9 cellular contexts compared by ENCODE assay signal in the genomic region with DNA sequence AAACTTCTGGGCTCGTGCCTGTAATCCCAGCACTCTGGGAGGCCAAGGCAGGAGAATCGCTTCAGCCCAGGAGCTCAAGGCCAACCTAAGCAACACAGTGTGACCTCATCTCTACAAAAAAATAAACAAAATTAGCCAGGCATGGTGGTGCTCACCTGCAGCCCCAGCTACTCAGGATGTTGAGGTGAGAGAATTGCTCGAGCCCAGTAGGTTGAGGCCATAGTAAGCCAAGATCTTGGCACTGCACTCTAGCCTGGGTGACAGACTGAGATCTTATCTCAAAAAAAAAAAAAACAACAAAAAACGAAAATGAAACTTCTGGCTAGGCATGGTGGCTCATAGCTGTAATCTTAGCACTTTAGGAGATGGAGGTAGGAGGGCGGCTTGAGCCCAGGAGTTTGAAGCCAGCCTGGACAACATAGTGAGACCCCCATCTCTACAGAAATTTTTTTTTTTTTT. TPM values are rescaled to one million over a fixed set of nuclear protein-coding genes. Genes with fewer than 3 reads are reported as not detected.
A peak's percentile ranks its signal among the peaks of the same experiment; 100 is the strongest.
DNase-seq lines count a peak whose midpoint lies in the region; ATAC-seq and TF ChIP-seq lines count a peak whose summit lies in the region.
"Had no signal": no experiment of that assay in that cellular context is flagged by ENCODE, and none has a peak within 500 bp of the region (broad histone marks: within the 10 kb centered on the region; RNA-seq: fewer than 3 reads in every experiment).

No MANE protein-coding gene starts in this region.

- peaks cover 29% of the 10 kb centered on the region for H3K4me1 Mint-ChIP-seq in activated CD4-positive, alpha-beta T cell treated with anti-CD3 and anti-CD28 coated beads for 36 hours
- H3K4me1 Mint-ChIP-seq in progenitor cell of endocrine pancreas (ENCODE audit: low read depth) = peaks cover 5% of the 10 kb centered on the region
- H3K4me1 Mint-ChIP-seq in Caco-2 (ENCODE audit: low read depth, unreplicated experiment) = no peaks in the 10 kb centered on the region

- H3K9me2 ChIP-seq in hepatocyte (replicated peaks; ENCODE audit: insufficient read depth) = no peaks in the 10 kb centered on the region

- H3K4me3 Mint-ChIP-seq in activated CD4-positive, alpha-beta T cell treated with anti-CD3 and anti-CD28 coated beads for 36 hours = no peak overlapping the region
- H3K4me3 Mint-ChIP-seq in progenitor cell of endocrine pancreas (ENCODE audit: low read depth) (no peak overlapping the region), Caco-2 (ENCODE audit: unreplicated experiment) (no peak overlapping the region)

- H3K27ac Mint-ChIP-seq in activated CD4-positive, alpha-beta T cell treated with anti-CD3 and anti-CD28 coated beads for 36 hours = peak overlapping the region; percentile 58
- no peak overlapping the region for H3K27ac Mint-ChIP-seq in progenitor cell of endocrine pancreas
- H3K27ac Mint-ChIP-seq in Caco-2 (ENCODE audit: unreplicated experiment) = no peak overlapping the region

- H3K27me3 ChIP-seq in hepatocyte (no peaks in the 10 kb centered on the region), Caco-2 (replicated peaks; ENCODE audit: control insufficient read depth, insufficient read depth, low read length) (no peaks in the 10 kb centered on the region)
- H3K27me3 ChIP-seq: SJSA1 had no signal

- H3K9me3 ChIP-seq in hepatocyte (ENCODE audit: low read depth) (no peaks in the 10 kb centered on the region), Caco-2 (no peaks in the 10 kb centered on the region)
- H3K9me3 ChIP-seq: SJSA1 had no signal

- no TSS peak for BruUV-seq in Caco-2 (replicated peaks; lab: Mats Ljungman, UMichigan)

- no peak overlapping the region for H2AFZ ChIP-seq in hepatocyte

- H3K36me3 ChIP-seq in hepatocyte (replicated peaks; ENCODE audit: insufficient read depth, low read depth) = no peaks in the 10 kb centered on the region
- H3K36me3 ChIP-seq in Caco-2 (ENCODE audit: control insufficient read depth, insufficient read depth, low read length) = no peaks in the 10 kb centered on the region
- H3K36me3 ChIP-seq: SJSA1 had no signal

- H3K79me2 ChIP-seq in hepatocyte = peaks cover 37% of the 10 kb centered on the region

- H3K4me1 ChIP-seq in hepatocyte (ENCODE audit: insufficient read depth) = no peaks in the 10 kb centered on the region
- H3K4me1 ChIP-seq in Caco-2 = no peaks in the 10 kb centered on the region

- H3K27ac ChIP-seq in hepatocyte = no peak overlapping the region
- H3K27ac ChIP-seq: SJSA1 had no signal

- no peaks in the 10 kb centered on the region for H3K9me3 Mint-ChIP-seq in activated CD4-positive, alpha-beta T cell treated with anti-CD3 and anti-CD28 coated beads for 36 hours (ENCODE audit: low read depth)
- H3K9me3 Mint-ChIP-seq in progenitor cell of endocrine pancreas (ENCODE audit: low read depth) (peaks cover 3% of the 10 kb centered on the region), Caco-2 (ENCODE audit: unreplicated experiment) (no peaks in the 10 kb centered on the region)

- H3K36me3 Mint-ChIP-seq in activated CD4-positive, alpha-beta T cell treated with anti-CD3 and anti-CD28 coated beads for 36 hours (ENCODE audit: low read depth) = peaks cover 19% of the 10 kb centered on the region
- peaks cover 13% of the 10 kb centered on the region for H3K36me3 Mint-ChIP-seq in progenitor cell of endocrine pancreas (ENCODE audit: insufficient read depth)
- peaks cover 16% of the 10 kb centered on the region for H3K36me3 Mint-ChIP-seq in Caco-2 (ENCODE audit: insufficient read depth, unreplicated experiment)

- DNase-seq in CD1c-positive myeloid dendritic cell (ENCODE audit: extremely low spot score) (peak; percentile 20), hepatocyte (ENCODE audit: low spot score) (no peak), progenitor cell of endocrine pancreas (ENCODE audit: low spot score, unreplicated experiment) (no peak), DMS153 (lab: John Stamatoyannopoulos, UW) (no peak), Caco-2 (no peak)
- DNase-seq in activated CD4-positive, alpha-beta T cell treated with anti-CD3 and anti-CD28 coated beads for 36 hours = peak; percentile 47
- peak; percentile 51 for DNase-seq in effector CD4-positive, alpha-beta T cell

- intact Hi-C loops in activated CD4-positive, alpha-beta T cell treated with anti-CD3 and anti-CD28 coated beads for 36 hours (cut with DNase I, micrococcal nuclease) = loop anchor here (2.0 to 5.0 kb wide), 2 partner anchors 54 to 136 kb away; partner anchors contain the start of gene PIK3CB (in 2 of the 2)
- intact Hi-C loops in Caco-2 (cut with micrococcal nuclease; ENCODE audit: unreplicated experiment) = no loop called here

- no peak overlapping the region for H3K4me3 ChIP-seq in hepatocyte
- no peak overlapping the region for H3K4me3 ChIP-seq in Caco-2 (ENCODE audit: low read depth, low read length)
- H3K4me3 ChIP-seq: SJSA1 had no signal

- TF ChIP-seq CTCF in hepatocyte (IDR thresholded peaks at IDR 0.05; ENCODE audit: poor library complexity) (no peak), progenitor cell of endocrine pancreas (IDR thresholded peaks at IDR 0.05; ENCODE audit: unreplicated experiment) (no peak), Caco-2 (IDR thresholded peaks at IDR 0.05; ENCODE audit: insufficient read depth in 1 of 2, low read depth in 1 of 2, low read length in 1 of 2, severe bottlenecking in 1 of 2, unreplicated experiment in 1 of 2) (no peak)

- no peak overlapping the region for H3K4me2 ChIP-seq in hepatocyte

- CTCF ChIA-PET in activated CD4-positive, alpha-beta T cell treated with anti-CD3 and anti-CD28 coated beads for 36 hours (lab: Charles Lee) = interaction anchor here (0.8 to 1.3 kb wide), 4 partner anchors 11 to 80 kb away, joined by 3 read pairs; no protein-coding TSS in a partner anchor
- CTCF ChIA-PET in Caco-2 (lab: Charles Lee) = no interaction called here

- POLR2A ChIA-PET in activated CD4-positive, alpha-beta T cell treated with anti-CD3 and anti-CD28 coated beads for 36 hours (lab: Charles Lee) = interaction anchor here (0.9 kb wide), 1 partner anchor 19 kb away, joined by 3 read pairs; no protein-coding TSS in a partner anchor
- POLR2A ChIA-PET in Caco-2 (lab: Charles Lee) = interaction anchor here (0.5 kb wide), 1 partner anchor 10 kb away, joined by 3 read pairs; no protein-coding TSS in a partner anchor

- no peaks in the 10 kb centered on the region for H3K27me3 Mint-ChIP-seq in activated CD4-positive, alpha-beta T cell treated with anti-CD3 and anti-CD28 coated beads for 36 hours
- H3K27me3 Mint-ChIP-seq in progenitor cell of endocrine pancreas (no peaks in the 10 kb centered on the region), Caco-2 (ENCODE audit: insufficient read depth, unreplicated experiment) (no peaks in the 10 kb centered on the region)

- peak; percentile 72 for ATAC-seq in HG02610 (IDR thresholded peaks at IDR 0.05; ENCODE audit: unreplicated experiment)
- ATAC-seq in activated CD4-positive, alpha-beta T cell treated with anti-CD3 and anti-CD28 coated beads for 36 hours = peak; percentile 97

- 88% methylated on average over 5 of the region's 5 CpGs for WGBS in hepatocyte (ENCODE audit: low lambda C conversion rate, missing lambda C conversion rate)

- H4K20me1 ChIP-seq in hepatocyte (ENCODE audit: insufficient read depth, poor library complexity, severe bottlenecking) = no peaks in the 10 kb centered on the region

RNA-seq across cellular contexts. Expression of gene PIK3CB, which starts 53.7 kb away (rescaled TPM):
- total RNA-seq in activated CD4-positive, alpha-beta T cell treated with anti-CD3 and anti-CD28 coated beads for 36 hours = 10 to 100 TPM; 16.2 to 19.1 TPM
- total RNA-seq in hepatocyte (21.3 and 23.0 TPM in 2 replicates), progenitor cell of endocrine pancreas (18.3 and 23.7 TPM in 2 replicates), Caco-2 (2022) (29.7 and 31.5 TPM in 2 replicates)
- polyA plus RNA-seq in hepatocyte = 14.3 and 16.0 TPM in 2 replicates

Comparison
In these comparisons a context has a peak if more than half of its experiments do, and no peak if none do; other contexts are left out.
1. DNase-seq: peak in CD1c-positive myeloid dendritic cell (single experiment), activated CD4-positive, alpha-beta T cell treated with anti-CD3 and anti-CD28 coated beads for 36 hours (single experiment) and effector CD4-positive, alpha-beta T cell (single experiment); none in hepatocyte (single experiment), progenitor cell of endocrine pancreas (single experiment), DMS153 (single experiment) and Caco-2 (0 of 2).